21 cellular contexts compared by ENCODE assay signal in the genomic region with DNA sequence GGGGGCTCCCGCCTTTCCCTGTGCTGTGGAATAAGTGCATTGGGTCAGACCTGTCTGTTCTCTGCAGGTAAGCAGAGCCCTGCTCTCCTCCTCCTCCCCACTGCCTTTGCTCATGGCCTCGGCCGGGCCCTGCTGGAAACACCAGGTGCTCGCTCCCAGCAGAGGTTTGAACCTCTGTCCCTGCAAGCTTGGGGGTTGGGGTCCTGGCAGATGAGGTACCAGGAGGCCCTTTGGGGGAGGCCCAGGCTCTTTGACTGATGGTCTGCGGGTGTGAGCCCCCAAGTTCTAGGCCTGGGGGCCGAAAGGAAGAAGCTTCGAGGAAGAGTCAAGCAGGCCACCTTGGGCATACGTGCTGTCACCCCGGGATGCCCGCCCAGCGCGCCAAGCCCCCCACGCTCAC. TPM values are rescaled to one million over a fixed set of nuclear protein-coding genes. Genes with fewer than 3 reads are reported as not detected.
DNase-seq lines count a peak whose midpoint lies in the region; ATAC-seq and TF ChIP-seq lines count a peak whose summit lies in the region.
"Had no signal": no experiment of that assay in that cellular context is flagged by ENCODE, and none has a peak within 500 bp of the region (broad histone marks: within the 10 kb centered on the region; RNA-seq: fewer than 3 reads in every experiment).

No MANE protein-coding gene starts in this region.

- H3K4me1 Mint-ChIP-seq in CD8-positive, alpha-beta T cell (ENCODE audit: low read depth): no peaks in the 10 kb centered on the region
- H3K4me1 Mint-ChIP-seq: activated naive CD8-positive, alpha-beta T cell treated with anti-CD3 and anti-CD28 coated beads, Interleukin-2, amount 10 ng/mL, durations not matched to agents 7 days and 5 days had no signal

- WGBS in HUES64: 47% methylated on average over 13 of the region's 13 CpGs
- 61% methylated on average over 11 of the region's 13 CpGs for WGBS in hepatocyte (ENCODE audit: low lambda C conversion rate, missing lambda C conversion rate)

- TF ChIP-seq CTCF in A673 (conservative IDR thresholded peaks at IDR 0.05; ENCODE audit: low read depth, low read length) (no peak), hepatocyte (IDR thresholded peaks at IDR 0.05; ENCODE audit: poor library complexity) (no peak)
- TF ChIP-seq CTCF in CD8-positive, alpha-beta T cell (IDR thresholded peaks at IDR 0.05): no peak

- POLR2A ChIA-PET in A673 (lab: Charles Lee; ENCODE audit: low non-redundant PET): no interaction called here
- POLR2A ChIA-PET in CD8-positive, alpha-beta T cell (lab: Charles Lee): no interaction called here

- no peaks in the 10 kb centered on the region for H3K9me2 ChIP-seq in hepatocyte (replicated peaks; ENCODE audit: insufficient read depth)

- peak overlapping the region; percentile 43 for H3K4me3 ChIP-seq in A673 (ENCODE audit: low read depth, low read length, poor library complexity, severe bottlenecking)
- peak overlapping the region; percentile 53 for H3K4me3 ChIP-seq in HUES64 (ENCODE audit: low read length)
- H3K4me3 ChIP-seq in hepatocyte: no peak overlapping the region
- H3K4me3 ChIP-seq in neuron (ENCODE audit: low read length): peak overlapping the region; percentile 38
- no peak overlapping the region for H3K4me3 ChIP-seq in CD8-positive, alpha-beta T cell (ENCODE audit: low read depth, low read length)
- H3K4me3 ChIP-seq: K562, SJSA1 had no signal

- H3K4me1 ChIP-seq in A673 (ENCODE audit: insufficient read depth, low read length, poor library complexity, severe bottlenecking) (no peaks in the 10 kb centered on the region), HUES64 (ENCODE audit: insufficient read depth, low read length) (peaks cover 10% of the 10 kb centered on the region; the same call in 1 of the 2 replicates), hepatocyte (ENCODE audit: insufficient read depth) (peaks cover 2% of the 10 kb centered on the region), neuron (ENCODE audit: insufficient read depth, low read length) (peaks cover 15% of the 10 kb centered on the region)
- peaks cover 15% of the 10 kb centered on the region for H3K4me1 ChIP-seq in CD8-positive, alpha-beta T cell (ENCODE audit: insufficient read depth, low read length)
- H3K4me1 ChIP-seq: SJSA1 had no signal

- no peak overlapping the region for H3K27ac Mint-ChIP-seq in CD8-positive, alpha-beta T cell
- H3K27ac Mint-ChIP-seq: activated CD8-positive, alpha-beta T cell treated with anti-CD3 and anti-CD28 coated beads for 36 hours; activated naive CD8-positive, alpha-beta T cell treated with anti-CD3 and anti-CD28 coated beads, Interleukin-2, amount 10 ng/mL, durations not matched to agents 7 days and 5 days; activated T-cell treated with anti-CD3 and anti-CD28 coated beads, Interleukin-2, amount 50 U/mL, for 72 hours; CD4-positive, alpha-beta T cell; mesothelial cell of epicardium; T-helper 17 cell had no signal

- no peaks in the 10 kb centered on the region for H3K79me2 ChIP-seq in hepatocyte

- H3K9me3 Mint-ChIP-seq in CD8-positive, alpha-beta T cell: no peaks in the 10 kb centered on the region
- H3K9me3 Mint-ChIP-seq: activated CD8-positive, alpha-beta T cell treated with anti-CD3 and anti-CD28 coated beads for 36 hours; activated naive CD8-positive, alpha-beta T cell treated with anti-CD3 and anti-CD28 coated beads, Interleukin-2, amount 10 ng/mL, durations not matched to agents 7 days and 5 days; activated T-cell treated with anti-CD3 and anti-CD28 coated beads, Interleukin-2, amount 50 U/mL, for 72 hours; CD4-positive, alpha-beta T cell; mesothelial cell of epicardium had no signal

- H3K27me3 Mint-ChIP-seq in CD8-positive, alpha-beta T cell (ENCODE audit: low read depth): peaks cover 35% of the 10 kb centered on the region

- H3K36me3 ChIP-seq in A673 (ENCODE audit: insufficient read depth, low read length, poor library complexity, severe bottlenecking) (no peaks in the 10 kb centered on the region), HUES64 (ENCODE audit: insufficient read depth, low read length) (no peaks in the 10 kb centered on the region), hepatocyte (replicated peaks; ENCODE audit: insufficient read depth, low read depth) (no peaks in the 10 kb centered on the region), neuron (ENCODE audit: insufficient read depth, low read length) (no peaks in the 10 kb centered on the region)
- no peaks in the 10 kb centered on the region for H3K36me3 ChIP-seq in CD8-positive, alpha-beta T cell (ENCODE audit: insufficient read depth, low read length)
- H3K36me3 ChIP-seq: brain microvascular endothelial cell, neutrophil, SJSA1 had no signal

- BruUV-seq in A673 (replicated peaks; lab: Mats Ljungman, UMichigan): no TSS peak

- peak overlapping the region; percentile 62; the same call in 1 of the 2 replicates for H3K9ac ChIP-seq in HUES64 (ENCODE audit: low read depth, low read length)

- CTCF ChIA-PET in A673 (lab: Charles Lee): no interaction called here
- CTCF ChIA-PET in CD8-positive, alpha-beta T cell (lab: Charles Lee): interaction anchor here (1.7 kb wide), 1 partner anchor 74 kb away, joined by 7 read pairs; no protein-coding TSS in a partner anchor

- peak overlapping the region; percentile 92 for H3K4me2 ChIP-seq in hepatocyte

- H3K4me3 Mint-ChIP-seq in CD8-positive, alpha-beta T cell: no peak overlapping the region
- H3K4me3 Mint-ChIP-seq: activated CD8-positive, alpha-beta T cell treated with anti-CD3 and anti-CD28 coated beads for 36 hours; CD4-positive, alpha-beta T cell; T-helper 17 cell had no signal

- no peak for ATAC-seq in CD8-positive, alpha-beta T cell
- ATAC-seq in HG02884 (IDR thresholded peaks at IDR 0.05; ENCODE audit: unreplicated experiment) (no peak), GM18861 (IDR thresholded peaks at IDR 0.05; ENCODE audit: unreplicated experiment) (no peak)
- ATAC-seq: activated CD8-positive, alpha-beta T cell treated with anti-CD3 and anti-CD28 coated beads for 36 hours; K562; T-helper 17 cell had no signal

- H2AFZ ChIP-seq in hepatocyte (no peak overlapping the region), neuron (ENCODE audit: low read depth, low read length) (peak overlapping the region; percentile 42)

- peaks cover 46% of the 10 kb centered on the region for H3K27me3 ChIP-seq in A673 (replicated peaks; ENCODE audit: insufficient read depth, low read depth, low read length, poor library complexity)
- H3K27me3 ChIP-seq in HUES64 (ENCODE audit: insufficient read depth, low read length): peaks cover 62% of the 10 kb centered on the region
- peaks cover 55% of the 10 kb centered on the region for H3K27me3 ChIP-seq in hepatocyte
- H3K27me3 ChIP-seq in neuron (ENCODE audit: insufficient read depth, low read length): peaks cover 53% of the 10 kb centered on the region
- H3K27me3 ChIP-seq in CD8-positive, alpha-beta T cell (ENCODE audit: insufficient read depth, low read length): peaks cover 14% of the 10 kb centered on the region

- DNase-seq in A673 (ENCODE audit: low spot score) (no peak), hepatocyte (ENCODE audit: low spot score) (no peak), NCI-H345 (lab: John Stamatoyannopoulos, UW) (no peak)
- no peak for DNase-seq in CD8-positive, alpha-beta T cell
- DNase-seq: activated CD8-positive, alpha-beta T cell treated with anti-CD3 and anti-CD28 coated beads for 36 hours; activated naive CD8-positive, alpha-beta T cell treated with anti-CD3 and anti-CD28 coated beads, Interleukin-2, amount 10 ng/mL, durations not matched to agents 7 days and 5 days; activated T-cell treated with anti-CD3 and anti-CD28 coated beads, Interleukin-2, amount 50 U/mL, for 72 hours; brain microvascular endothelial cell; CD4-positive, alpha-beta T cell; erythroblast; stimulated activated CD4-positive, alpha-beta T cell treated with anti-CD3 and anti-CD28 coated beads, Interleukin-15, amount 100 ng/mL, for 24 hours; stimulated activated naive CD4-positive, alpha-beta T cell; T-helper 17 cell had no signal

- intact Hi-C loops in A673 (cut with micrococcal nuclease; ENCODE audit: unreplicated experiment): no loop called here
- intact Hi-C loops in CD8-positive, alpha-beta T cell (cut with DNase I, micrococcal nuclease): no loop called here

- H3K27ac ChIP-seq in A673 (ENCODE audit: low read depth, low read length, poor library complexity, severe bottlenecking): no peak overlapping the region
- no peak overlapping the region for H3K27ac ChIP-seq in HUES64 (ENCODE audit: low read depth, low read length)
- H3K27ac ChIP-seq in hepatocyte: no peak overlapping the region
- no peak overlapping the region for H3K27ac ChIP-seq in CD8-positive, alpha-beta T cell (ENCODE audit: low read depth, low read length)
- H3K27ac ChIP-seq: brain microvascular endothelial cell, neutrophil, SJSA1 had no signal

- H4K20me1 ChIP-seq in hepatocyte (ENCODE audit: insufficient read depth, poor library complexity, severe bottlenecking): no peaks in the 10 kb centered on the region

- H3K9me3 ChIP-seq in A673 (ENCODE audit: low read depth, low read length, poor library complexity, severe bottlenecking) (no peaks in the 10 kb centered on the region), HUES64 (ENCODE audit: insufficient read depth, low read depth, low read length) (no peaks in the 10 kb centered on the region), hepatocyte (ENCODE audit: low read depth) (no peaks in the 10 kb centered on the region), neuron (ENCODE audit: low read length) (no peaks in the 10 kb centered on the region)
- H3K9me3 ChIP-seq in CD8-positive, alpha-beta T cell (ENCODE audit: low read length): no peaks in the 10 kb centered on the region
- H3K9me3 ChIP-seq: neutrophil, SJSA1 had no signal

- H3K36me3 Mint-ChIP-seq in CD8-positive, alpha-beta T cell: no peaks in the 10 kb centered on the region
- H3K36me3 Mint-ChIP-seq: activated naive CD8-positive, alpha-beta T cell treated with anti-CD3 and anti-CD28 coated beads, Interleukin-2, amount 10 ng/mL, durations not matched to agents 7 days and 5 days; mesothelial cell of epicardium had no signal

RNA-seq across cellular contexts. Expression of a gene that starts 22.1 kb away (rescaled TPM):
- total RNA-seq in A673 (2021) (20.8 and 22.6 TPM in 2 replicates), hepatocyte (12.0 and 20.3 TPM in 2 replicates)
- polyA plus RNA-seq in HUES64 (2013, experiment 1 of 2): 12.0 TPM
- polyA plus RNA-seq in HUES64 (2013, experiment 2 of 2): 11.1 TPM
- 7.6 and 9.5 TPM in 2 replicates for polyA plus RNA-seq in hepatocyte
- 1 to 10 TPM; 1.6 to 1.7 TPM for total RNA-seq in CD8-positive, alpha-beta T cell

RNA-seq across cellular contexts. Expression of a gene that starts 42.1 kb away (rescaled TPM):
- 1.4 and 2.1 TPM in 2 replicates for total RNA-seq in A673 (2021)
- 1.9 TPM for polyA plus RNA-seq in HUES64 (2013, experiment 1 of 2)
- polyA plus RNA-seq in HUES64 (2013, experiment 2 of 2): 2.3 TPM
- total RNA-seq in hepatocyte: 8.6 and 13.0 TPM in 2 replicates
- 3.6 TPM in 2 replicates for polyA plus RNA-seq in hepatocyte
- total RNA-seq in CD8-positive, alpha-beta T cell: 1 to 10 TPM; 2.0 to 2.3 TPM

RNA-seq across cellular contexts. Expression of a gene that starts 47.5 kb away (rescaled TPM):
- 123 and 142 TPM in 2 replicates for total RNA-seq in A673 (2021)
- polyA plus RNA-seq in HUES64 (2013, experiment 1 of 2): 42.6 TPM
- 50.8 TPM for polyA plus RNA-seq in HUES64 (2013, experiment 2 of 2)
- 120 and 124 TPM in 2 replicates for total RNA-seq in hepatocyte
- polyA plus RNA-seq in hepatocyte: 155 and 159 TPM in 2 replicates
- total RNA-seq in CD8-positive, alpha-beta T cell: 10 to 100 TPM; 65.7 to 67.7 TPM

Comparison
In these comparisons a context has a peak if more than half of its experiments do, and no peak if none do; other contexts are left out.
1. H3K4me3 ChIP-seq: peak in A673 (single experiment), HUES64 (single experiment) and neuron (single experiment); none in hepatocyte (single experiment) and CD8-positive, alpha-beta T cell (single experiment).